21 cellular contexts compared by ENCODE assay signal in the genomic region with DNA sequence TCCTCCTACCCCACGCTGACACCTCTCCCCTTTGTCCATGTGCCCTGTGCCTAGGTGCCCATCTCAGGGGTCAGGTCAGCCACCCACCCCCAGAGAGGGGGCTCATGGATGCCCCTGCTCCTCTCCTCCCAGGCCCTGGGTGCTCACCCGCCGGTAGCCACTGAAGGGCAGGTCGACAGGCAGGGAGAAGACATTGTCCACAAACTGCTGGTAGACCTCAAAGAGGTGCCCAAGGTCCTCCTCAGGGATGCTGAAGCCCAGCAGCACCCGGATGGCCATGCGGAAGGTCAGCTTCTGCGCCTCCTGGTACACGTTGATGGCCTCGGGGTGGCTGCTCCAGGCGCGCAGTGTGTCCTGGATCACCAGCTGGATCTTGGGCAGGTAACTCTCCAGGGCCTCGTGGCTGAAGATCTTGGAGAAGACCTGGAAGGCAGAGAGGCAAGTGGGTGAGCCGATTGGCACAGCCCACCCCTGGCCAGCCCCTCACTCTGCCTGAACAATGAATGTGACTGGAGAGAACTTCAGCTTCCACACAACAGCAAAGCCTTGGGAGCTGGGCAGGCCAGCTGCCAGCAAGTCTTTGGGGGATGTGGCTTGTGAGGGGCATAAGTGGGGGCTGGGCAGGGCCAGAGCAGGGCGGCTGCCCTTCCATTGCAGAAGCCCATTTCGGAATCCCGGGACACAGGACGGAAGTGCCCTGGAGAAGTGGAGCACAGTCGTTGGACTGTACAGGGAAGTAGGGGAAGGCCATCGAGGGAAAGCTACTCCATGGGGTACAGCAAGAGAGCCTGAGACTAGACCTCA. TPM values are rescaled to one million over a fixed set of nuclear protein-coding genes. Genes with fewer than 3 reads are reported as not detected.
"Had no signal": no experiment of that assay in that cellular context is flagged by ENCODE, and none has a peak within 500 bp of the region (broad histone marks: within the 10 kb centered on the region; RNA-seq: fewer than 3 reads in every experiment).

No MANE protein-coding gene starts in this region.

- H3K4me1 ChIP-seq: adrenal gland, parathyroid adenoma had no signal

- H3K27ac Mint-ChIP-seq: activated CD4-positive, alpha-beta T cell treated with anti-CD3 and anti-CD28 coated beads, Interleukin-2, amount 10 ng/mL, durations not matched to agents 7 days and 5 days; activated CD8-positive, alpha-beta T cell treated with anti-CD3 and anti-CD28 coated beads, Interleukin-2, amount 10 ng/mL, durations not matched to agents 7 days and 5 days; activated naive CD4-positive, alpha-beta T cell treated with anti-CD3 and anti-CD28 coated beads, Interleukin-2, amount 50 U/mL, for 72 hours; activated T-cell treated with anti-CD3 and anti-CD28 coated beads, Interleukin-2, amount 50 U/mL, for 24 hours; effector memory CD8-positive, alpha-beta T cell; memory B cell; naive thymus-derived CD4-positive, alpha-beta T cell; T-cell; WTC11 had no signal

- H3K36me3 Mint-ChIP-seq: activated naive CD4-positive, alpha-beta T cell treated with anti-CD3 and anti-CD28 coated beads, Interleukin-2, amount 50 U/mL, for 72 hours; memory B cell; naive thymus-derived CD4-positive, alpha-beta T cell; T-cell; WTC11 had no signal

- DNase-seq: activated CD4-positive, alpha-beta T cell treated with anti-CD3 and anti-CD28 coated beads, Interleukin-2, amount 10 ng/mL, durations not matched to agents 7 days and 5 days; activated CD8-positive, alpha-beta T cell treated with anti-CD3 and anti-CD28 coated beads, Interleukin-2, amount 10 ng/mL, durations not matched to agents 7 days and 5 days; activated T-cell treated with anti-CD3 and anti-CD28 coated beads, Interleukin-2, amount 50 U/mL, for 24 hours; adrenal gland; cerebellar nuclear complex; effector memory CD8-positive, alpha-beta T cell; foreskin keratinocyte; left ventricle myocardium superior; naive thymus-derived CD4-positive, alpha-beta T cell; stimulated activated naive CD8-positive, alpha-beta T cell treated with anti-CD3 and anti-CD28 coated beads, Interleukin-15, Interleukin-2, amounts not matched to agents 100 U/mL and 50 U/mL, for 24 hours; substantia nigra; T-cell had no signal

- H3K27ac ChIP-seq: adrenal gland, foreskin keratinocyte, neutrophil, parathyroid adenoma, SK-N-MC, tibial nerve, vagina had no signal

- H3K4me3 Mint-ChIP-seq: activated CD4-positive, alpha-beta T cell treated with anti-CD3 and anti-CD28 coated beads, Interleukin-2, amount 10 ng/mL, durations not matched to agents 7 days and 5 days; activated CD8-positive, alpha-beta T cell treated with anti-CD3 and anti-CD28 coated beads, Interleukin-2, amount 10 ng/mL, durations not matched to agents 7 days and 5 days; activated T-cell treated with anti-CD3 and anti-CD28 coated beads, Interleukin-2, amount 50 U/mL, for 24 hours; effector memory CD8-positive, alpha-beta T cell; memory B cell; naive thymus-derived CD4-positive, alpha-beta T cell; T-cell; WTC11 had no signal

- H3K36me3 ChIP-seq: neutrophil, vagina had no signal

- H3K9me3 ChIP-seq: adrenal gland, neutrophil, tibial nerve, vagina had no signal

- H3K9me3 Mint-ChIP-seq: activated CD4-positive, alpha-beta T cell treated with anti-CD3 and anti-CD28 coated beads, Interleukin-2, amount 10 ng/mL, durations not matched to agents 7 days and 5 days; activated naive CD4-positive, alpha-beta T cell treated with anti-CD3 and anti-CD28 coated beads, Interleukin-2, amount 50 U/mL, for 72 hours; activated T-cell treated with anti-CD3 and anti-CD28 coated beads, Interleukin-2, amount 50 U/mL, for 24 hours; effector memory CD8-positive, alpha-beta T cell; memory B cell; naive thymus-derived CD4-positive, alpha-beta T cell; T-cell; WTC11 had no signal

- H3K27me3 ChIP-seq: adrenal gland, foreskin keratinocyte, tibial nerve, vagina had no signal

- ATAC-seq: activated CD8-positive, alpha-beta T cell treated with anti-CD3 and anti-CD28 coated beads, Interleukin-2, amount 10 ng/mL, durations not matched to agents 7 days and 5 days; activated naive CD4-positive, alpha-beta T cell treated with anti-CD3 and anti-CD28 coated beads, Interleukin-2, amount 50 U/mL, for 72 hours; effector memory CD8-positive, alpha-beta T cell; foreskin keratinocyte; left ventricle myocardium superior; naive thymus-derived CD4-positive, alpha-beta T cell; stimulated activated naive CD8-positive, alpha-beta T cell treated with anti-CD3 and anti-CD28 coated beads, Interleukin-15, Interleukin-2, amounts not matched to agents 100 U/mL and 50 U/mL, for 24 hours; T-cell; WTC11 had no signal

- H3K4me3 ChIP-seq: adrenal gland, SK-N-MC, tibial nerve, vagina had no signal

RNA-seq across cellular contexts. Expression of a gene that starts 12.5 kb away (rescaled TPM):
- total RNA-seq: activated CD4-positive, alpha-beta T cell treated with anti-CD3 and anti-CD28 coated beads, Interleukin-2, amount 10 ng/mL, durations not matched to agents 7 days and 5 days; activated CD8-positive, alpha-beta T cell treated with anti-CD3 and anti-CD28 coated beads, Interleukin-2, amount 10 ng/mL, durations not matched to agents 7 days and 5 days; dermis microvascular lymphatic vessel endothelial cell; naive thymus-derived CD4-positive, alpha-beta T cell had no signal
- polyA plus RNA-seq: naive thymus-derived CD4-positive, alpha-beta T cell had no signal
